ENCODE assay signal across 16 cellular contexts in genomic region chr11:122105009-122105828, GRCh38. TPM values are rescaled to one million over a fixed set of nuclear protein-coding genes. Genes with fewer than 3 reads are reported as not detected.
A peak's percentile ranks its signal among the peaks of the same experiment; 100 is the strongest.
DNase-seq lines count a peak whose midpoint lies in the region; ATAC-seq and TF ChIP-seq lines count a peak whose summit lies in the region.
"Had no signal": no experiment of that assay in that cellular context is flagged by ENCODE, and none has a peak within 500 bp of the region (broad histone marks: within the 10 kb centered on the region; RNA-seq: fewer than 3 reads in every experiment).

No MANE protein-coding gene starts in this region.

- H3K9me3 ChIP-seq in left ventricle myocardium inferior (replicated peaks) (no peaks in the 10 kb centered on the region), uterus (no peaks in the 10 kb centered on the region)
- H3K9me3 ChIP-seq: breast epithelium, Peyer's patch had no signal

- H3K4me3 ChIP-seq in left ventricle myocardium inferior (no peak overlapping the region), uterus (no peak overlapping the region)
- H3K4me3 ChIP-seq: breast epithelium, Peyer's patch had no signal

- no peak for ATAC-seq in Right ventricle myocardium superior (ENCODE audit: poor library complexity)
- no peak for ATAC-seq in GM19467 (IDR thresholded peaks at IDR 0.05; ENCODE audit: unreplicated experiment)
- ATAC-seq: left ventricle myocardium superior had no signal

- no peaks in the 10 kb centered on the region for H3K36me3 ChIP-seq in left ventricle myocardium inferior
- no peaks in the 10 kb centered on the region for H3K36me3 ChIP-seq in uterus
- H3K36me3 ChIP-seq: breast epithelium, Peyer's patch had no signal

- DNase-seq in left ventricle myocardium inferior, result no peak
- no peak for DNase-seq in Right ventricle myocardium superior
- peak; percentile 14 for DNase-seq in SW480 (ENCODE audit: low spot score)
- DNase-seq in globus pallidus (ENCODE audit: low spot score), result peak; percentile 67
- no peak for DNase-seq in uterus
- DNase-seq in NK-92 treated with Interleukin-12 subunit alpha and Interleukin-12 subunit beta, amount 100 ng/mL, for 24 hours (lab: John Stamatoyannopoulos, UW), result no peak
- DNase-seq in kidney tubule cell (ENCODE audit: low spot score), result no peak
- DNase-seq: Karpas-422; left ventricle myocardium superior; NCI-H2171 treated with DMSO at 0.1 percent for 48 hours; Peyer's patch; stimulated activated CD4-positive, alpha-beta T cell treated with anti-CD3 and anti-CD28 coated beads, Interleukin-15, amount 100 ng/mL, for 24 hours; T-helper 9 cell had no signal

- TF ChIP-seq CTCF in left ventricle myocardium inferior (IDR thresholded peaks at IDR 0.05; ENCODE audit: borderline replicate concordance), result no peak
- TF ChIP-seq CTCF in uterus (IDR thresholded peaks at IDR 0.05), result no peak

- intact Hi-C loops in left ventricle myocardium inferior (cut with micrococcal nuclease) (loop anchor here (10.0 kb wide), 2 partner anchors 90 to 450 kb away; no protein-coding TSS in a partner anchor), Right ventricle myocardium superior (cut with DNase I) (loop anchor here (10.0 kb wide), 1 partner anchor 400 kb away; no protein-coding TSS in a partner anchor), uterus (cut with DNase I; ENCODE audit: low total_unique reads) (loop anchor here (10.0 kb wide), 2 partner anchors 50 to 100 kb away; no protein-coding TSS in a partner anchor)

- peaks cover 10% of the 10 kb centered on the region for H3K27me3 ChIP-seq in left ventricle myocardium inferior (ENCODE audit: low read depth)
- no peaks in the 10 kb centered on the region for H3K27me3 ChIP-seq in uterus
- H3K27me3 ChIP-seq: Peyer's patch had no signal

- TF ChIP-seq POLR2A in uterus (IDR thresholded peaks at IDR 0.05), result no peak

- H3K4me1 ChIP-seq in left ventricle myocardium inferior (peaks cover 45% of the 10 kb centered on the region), uterus (no peaks in the 10 kb centered on the region)
- H3K4me1 ChIP-seq: breast epithelium, Peyer's patch had no signal

- H3K27ac ChIP-seq in left ventricle myocardium inferior (replicated peaks), result peak overlapping the region; percentile 31
- peak overlapping the region; percentile 1 to 60 for H3K27ac ChIP-seq in uterus
- H3K27ac ChIP-seq: breast epithelium, Peyer's patch had no signal

RNA-seq across cellular contexts. Expression of gene BLID, which starts 10.8 kb away (rescaled TPM):
- total RNA-seq in left ventricle myocardium inferior (0.36 TPM), Right ventricle myocardium superior (0.35 TPM), uterus (10 to 100 TPM in 1 of 4 donors, 1 to 10 TPM in 2, under 1 TPM in 1; 0.77 to 14.0 (median 4.3) TPM)
- total RNA-seq: activated T-helper 1 cell treated with anti-CD3 and anti-CD28 coated beads, Interleukin-12 subunit alpha, Interleukin-12 subunit beta, Interleukin-2, Interleukin-4 antibody, amounts not matched to agents 30 ng/mL and 10 ng/mL and 1 ng/mL, durations not matched to agents 14 hours and 24 hours and 36 hours; left ventricle myocardium superior; Peyer's patch had no signal

Comparison
In these comparisons a context has a peak if more than half of its experiments do, and no peak if none do; other contexts are left out.
1. DNase-seq: peak in SW480 (single experiment) and globus pallidus (single experiment); none in left ventricle myocardium inferior (single experiment), Right ventricle myocardium superior (single experiment), uterus (0 of 2), NK-92 treated with Interleukin-12 subunit alpha and Interleukin-12 subunit beta, amount 100 ng/mL, for 24 hours (single experiment) and kidney tubule cell (single experiment).